ENCODE assay signal across 8 cellular contexts in the genomic region with DNA sequence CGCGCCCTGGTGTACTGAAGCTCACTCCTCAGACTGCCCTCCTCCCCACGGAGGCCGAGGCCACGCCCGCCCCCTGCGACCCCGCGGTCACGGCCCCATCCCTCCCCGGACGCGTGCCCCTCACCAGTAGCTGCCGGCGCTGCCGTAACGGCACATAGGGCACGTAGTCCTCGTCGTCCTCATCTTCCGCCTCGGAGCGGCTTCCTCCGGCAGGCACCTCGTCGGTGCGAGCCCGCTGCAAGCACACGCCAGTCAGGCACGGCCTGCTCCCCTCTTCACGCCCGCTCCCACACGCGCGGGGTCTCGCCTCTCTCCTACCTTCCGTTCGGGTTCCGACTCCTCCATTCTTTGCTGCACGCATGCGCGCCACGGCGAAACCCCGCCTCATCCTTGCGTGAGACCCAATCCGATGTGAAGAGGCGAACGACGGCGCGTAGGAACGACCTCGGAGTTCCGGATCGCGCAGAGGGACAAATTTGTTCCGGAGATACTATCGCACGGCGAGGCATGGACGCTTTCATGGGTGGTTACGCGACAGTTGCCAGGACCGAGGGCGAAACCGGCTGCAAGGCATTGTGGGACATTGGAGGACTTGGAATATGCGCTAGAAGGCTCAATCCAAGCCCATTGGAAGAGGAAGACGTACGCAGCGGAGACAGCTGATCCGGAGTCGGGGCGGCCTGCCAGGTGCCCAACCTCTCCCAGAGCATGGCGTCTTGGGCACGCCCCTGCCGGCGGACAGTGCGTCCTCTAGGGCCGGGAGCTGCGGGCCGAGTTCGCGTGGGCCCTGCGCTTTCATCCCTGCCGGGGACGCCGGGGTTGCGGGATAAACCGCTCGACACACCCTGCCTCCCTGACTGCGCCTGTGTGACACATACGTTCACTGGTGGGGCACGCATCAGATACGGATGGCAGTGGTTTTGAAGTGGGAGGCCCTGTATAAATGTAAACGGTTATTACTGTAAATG. TPM values are rescaled to one million over a fixed set of nuclear protein-coding genes. Genes with fewer than 3 reads are reported as not detected.
A peak's percentile ranks its signal among the peaks of the same experiment; 100 is the strongest.
DNase-seq lines count a peak whose midpoint lies in the region; ATAC-seq, FAIRE-seq and TF ChIP-seq lines count a peak whose summit lies in the region.

Gene DDX41 (minus strand): TSS at position 361 of the 968 bp plus-strand sequence. CDS start 16 bp downstream, at position 345.

- H3K27me3 ChIP-seq in adipocyte (replicated peaks; ENCODE audit: control insufficient read depth, insufficient read depth, low read length) (no peaks in the 10 kb centered on the region), pancreas (no peaks in the 10 kb centered on the region), tibial artery (no peaks in the 10 kb centered on the region)

- H3K27ac ChIP-seq in pancreas (peak within 1 kb of the TSS; percentile 50 to 79 (median 68)), tibial artery (peak within 1 kb of the TSS; percentile 76 to 86)

- H3K9me3 ChIP-seq in adipocyte (ENCODE audit: control insufficient read depth, low read length), result no peaks in the 10 kb centered on the region
- no peaks in the 10 kb centered on the region for H3K9me3 ChIP-seq in pancreas
- H3K9me3 ChIP-seq in tibial artery, result no peaks in the 10 kb centered on the region

- TF ChIP-seq CTCF in GM12874 (IDR thresholded peaks at IDR 0.05; ENCODE audit: insufficient read depth, low read depth, low read length), result 0 out of 2 replicates have a peak, but pooled peaks have one; percentile 9
- TF ChIP-seq CTCF in pancreas (IDR thresholded peaks at IDR 0.05), result no peak
- peak in 1 of 2 experiments; percentile 20 for TF ChIP-seq CTCF in tibial artery (IDR thresholded peaks at IDR 0.05)

- H3K4me1 ChIP-seq in adipocyte (ENCODE audit: control insufficient read depth, insufficient read depth, low read length) (peaks cover 19% of the 10 kb centered on the region), pancreas (peaks cover 0 to 11% (median 4%) of the 10 kb centered on the region in 3 donors), tibial artery (peaks cover 0 to 19% (median 15%) of the 10 kb centered on the region in 4 donors)

- H3K36me3 ChIP-seq in adipocyte (ENCODE audit: control insufficient read depth, insufficient read depth, low read length, severe bottlenecking) (peaks cover 67% of the 10 kb centered on the region), pancreas (peaks cover 0 to 28% (median 15%) of the 10 kb centered on the region in 3 donors), tibial artery (peaks cover 45 to 66% (median 59%) of the 10 kb centered on the region in 3 donors)

- ATAC-seq in HG02759 (IDR thresholded peaks at IDR 0.05; ENCODE audit: unreplicated experiment) (peak; percentile 82), Right ventricle myocardium superior (ENCODE audit: poor library complexity) (peak; percentile 94), pancreas (peak; percentile 92 to 96 (median 95))

- intact Hi-C loops in Right ventricle myocardium superior (cut with DNase I), result no loop called here
- intact Hi-C loops in pancreas (cut with DNase I), result no loop called here
- intact Hi-C loops in tibial artery (cut with DNase I; ENCODE audit: low total_unique reads), result no loop called here

- 0% methylated on average over 95 to 96 of the region's 96 CpGs for WGBS in pancreas, 2 donors

- H3K9ac ChIP-seq in adipocyte (ENCODE audit: low read length), result peak within 1 kb of the TSS; percentile 94

- H3K4me3 ChIP-seq in adipocyte (ENCODE audit: low read length), result peak within 1 kb of the TSS; percentile 92
- H3K4me3 ChIP-seq in pancreas, result peak within 1 kb of the TSS; percentile 65 to 98 (median 81)
- peak within 1 kb of the TSS; percentile 65 to 89 for H3K4me3 ChIP-seq in tibial artery

- peak; percentile 96 for FAIRE-seq in pancreas (lab: Jason Lieb, UNC)

- DNase-seq in NCI-H1417 (lab: John Stamatoyannopoulos, UW) (peak; percentile 91 to 97 (median 97)), T follicular helper cell (ENCODE audit: low read depth) (peak; percentile 92), adipocyte (ENCODE audit: low read depth) (peak; percentile 99), Right ventricle myocardium superior (peak; percentile 98), pancreas (peak; percentile 96 to 99 (median 97)), tibial artery (peak; percentile 97 to 99)

RNA-seq across cellular contexts. Expression of gene DDX41, which starts in this region (rescaled TPM):
- total RNA-seq in Right ventricle myocardium superior, result 22.6 TPM
- total RNA-seq in pancreas, result 10 to 100 TPM; 24.3 to 47.4 (median 39.4) TPM
- polyA plus RNA-seq in pancreas, result 10 to 100 TPM; 68.3 to 88.1 TPM

Comparison
In these comparisons a context has a peak if more than half of its experiments do, and no peak if none do; other contexts are left out.
1. Peak in every context shown above with its lines: DNase-seq, ATAC-seq, H3K4me3 ChIP-seq and H3K27ac ChIP-seq.